ENCODE assay signal across 22 cellular contexts in genomic region chr4:22661443-22661842, GRCh38. TPM values are rescaled to one million over a fixed set of nuclear protein-coding genes. Genes with fewer than 3 reads are reported as not detected.
"Had no signal": no experiment of that assay in that cellular context is flagged by ENCODE, and none has a peak within 500 bp of the region (broad histone marks: within the 10 kb centered on the region; RNA-seq: fewer than 3 reads in every experiment).

No MANE protein-coding gene starts in this region.

- H3K4me1 ChIP-seq: adrenal gland, spleen, testis, upper lobe of right lung had no signal

- H3K27me3 ChIP-seq: adrenal gland, spleen, testis, upper lobe of right lung had no signal

- H3K9me3 Mint-ChIP-seq: nephron progenitor cell had no signal

- H3K36me3 Mint-ChIP-seq: stimulated activated memory B cell treated with anti-CD40 and anti-IgM and Interleukin-4, amounts not matched to agents 10 μg/mL and 1 μg/mL and 100 μg/mL, for 72 hours had no signal

- H3K4me3 Mint-ChIP-seq: activated T-helper 1 cell treated with anti-CD3 and anti-CD28 coated beads, Interleukin-12 subunit alpha, Interleukin-12 subunit beta, Interleukin-2, Interleukin-4 antibody, amounts not matched to agents 30 ng/mL and 10 ng/mL and 1 ng/mL, durations not matched to agents 14 hours and 24 hours and 36 hours; nephron progenitor cell; stimulated activated memory B cell treated with anti-CD40 and anti-IgM and Interleukin-4, amounts not matched to agents 10 μg/mL and 1 μg/mL and 100 μg/mL, for 72 hours; T-helper 2 cell treated with Interferon-gamma antibody and Interleukin-4, amounts not matched to agents 5 μg/mL and 100 μg/mL, for 36 hours had no signal

- H3K27ac Mint-ChIP-seq: activated naive CD4-positive, alpha-beta T cell treated with anti-CD3 and anti-CD28 coated beads, Interleukin-2, amount 50 U/mL, for 72 hours; activated T-helper 1 cell treated with anti-CD3 and anti-CD28 coated beads, Interleukin-12 subunit alpha, Interleukin-12 subunit beta, Interleukin-2, Interleukin-4 antibody, amounts not matched to agents 30 ng/mL and 10 ng/mL and 1 ng/mL, durations not matched to agents 14 hours and 24 hours and 36 hours; nephron progenitor cell; stimulated activated memory B cell treated with anti-CD40 and anti-IgM and Interleukin-4, amounts not matched to agents 10 μg/mL and 1 μg/mL and 100 μg/mL, for 72 hours; T-helper 2 cell treated with Interferon-gamma antibody and Interleukin-4, amounts not matched to agents 5 μg/mL and 100 μg/mL, for 36 hours had no signal

- H3K4me3 ChIP-seq: adrenal gland, lung, spleen, testis, upper lobe of right lung had no signal

- H3K27me3 Mint-ChIP-seq: stimulated activated memory B cell treated with anti-CD40 and anti-IgM and Interleukin-4, amounts not matched to agents 10 μg/mL and 1 μg/mL and 100 μg/mL, for 72 hours had no signal

- H3K9me3 ChIP-seq: adrenal gland, testis, upper lobe of right lung had no signal

- H3K27ac ChIP-seq: adrenal gland, spleen, testis, upper lobe of right lung had no signal

- DNase-seq: activated CD4-positive, alpha-beta T cell treated with anti-CD3 and anti-CD28 coated beads, Interleukin-2, amount 50 U/mL, for 48 hours; activated gamma-delta T cell treated with Interleukin-2 at 50 U/mL for 16 hours; activated T-cell treated with anti-CD3 and anti-CD28 coated beads for 4 hours; adrenal gland; central memory CD4-positive, alpha-beta T cell; foreskin melanocyte; kidney; midbrain; nephron progenitor cell; nucleus accumbens; posterior cingulate gyrus; spleen; stimulated activated CD4-positive, alpha-beta T cell treated with anti-CD3 and anti-CD28 coated beads, Interleukin-4, amount 100 ng/mL, for 4 hours; testis; upper lobe of right lung had no signal

- FAIRE-seq: colon, kidney, TTC549 had no signal

- H3K4me1 Mint-ChIP-seq: nephron progenitor cell; stimulated activated memory B cell treated with anti-CD40 and anti-IgM and Interleukin-4, amounts not matched to agents 10 μg/mL and 1 μg/mL and 100 μg/mL, for 72 hours had no signal

- H3K36me3 ChIP-seq: adrenal gland, spleen, upper lobe of right lung had no signal

RNA-seq across cellular contexts. Expression of gene GBA3, which starts 31.3 kb away (rescaled TPM):
- total RNA-seq: activated naive CD4-positive, alpha-beta T cell treated with anti-CD3 and anti-CD28 coated beads, Interleukin-2, amount 50 U/mL, for 72 hours; activated T-helper 1 cell treated with anti-CD3 and anti-CD28 coated beads, Interleukin-12 subunit alpha, Interleukin-12 subunit beta, Interleukin-2, Interleukin-4 antibody, amounts not matched to agents 30 ng/mL and 10 ng/mL and 1 ng/mL, durations not matched to agents 14 hours and 24 hours and 36 hours had no signal
